Comparison of ENCODE assay signal across 8 cellular contexts in the genomic region with DNA sequence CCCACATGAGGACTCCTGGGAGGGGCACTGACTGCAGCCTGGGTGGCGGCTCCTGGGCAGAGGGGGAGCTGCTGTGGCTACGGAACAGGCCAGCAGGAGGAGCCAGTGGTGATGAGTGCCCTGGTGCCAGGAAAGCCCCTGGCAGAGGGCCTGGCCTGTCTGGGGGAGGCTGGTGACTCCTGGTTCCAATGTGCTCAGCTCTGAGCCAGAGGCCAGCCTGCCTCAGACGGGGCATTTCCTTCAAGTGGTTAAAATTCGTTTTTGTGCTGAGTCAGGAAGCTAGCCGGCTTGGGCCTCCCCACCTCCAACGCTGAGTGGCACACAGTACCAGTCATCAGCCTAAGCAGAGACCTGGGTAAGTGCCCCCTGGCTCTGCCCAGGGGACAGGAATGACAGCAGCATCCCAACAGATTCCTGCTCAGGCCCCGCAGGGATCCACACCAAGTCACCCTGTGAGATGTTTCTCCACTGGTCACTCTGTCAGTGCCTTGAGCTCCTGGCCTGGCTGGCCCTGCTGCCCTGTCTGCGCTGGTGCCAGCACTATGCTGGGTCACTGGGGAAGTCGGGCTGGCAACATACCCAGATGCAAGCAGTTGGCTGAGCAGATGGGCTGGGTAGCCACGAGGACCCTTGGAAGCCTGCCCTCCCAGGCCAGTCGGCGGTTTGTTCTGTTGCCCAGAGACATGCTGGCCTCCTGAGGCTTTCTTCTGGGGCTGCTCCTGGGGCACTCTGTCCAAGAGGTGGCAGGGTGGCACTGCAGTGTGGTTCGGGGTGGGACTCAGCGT. TPM values are rescaled to one million over a fixed set of nuclear protein-coding genes. Genes with fewer than 3 reads are reported as not detected.
DNase-seq lines count a peak whose midpoint lies in the region; ATAC-seq and TF ChIP-seq lines count a peak whose summit lies in the region.

No MANE protein-coding gene starts in this region.

- no peak overlapping the region for H3K4me3 Mint-ChIP-seq in activated T-cell treated with anti-CD3 and anti-CD28 coated beads, Interleukin-2, amount 50 U/mL, for 24 hours
- no peak overlapping the region for H3K4me3 Mint-ChIP-seq in neural progenitor cell

- H3K27ac Mint-ChIP-seq in activated T-cell treated with anti-CD3 and anti-CD28 coated beads, Interleukin-2, amount 50 U/mL, for 24 hours = no peak overlapping the region
- H3K27ac Mint-ChIP-seq in neural progenitor cell = no peak overlapping the region

- TF ChIP-seq CTCF in fibroblast of lung (conservative IDR thresholded peaks at IDR 0.05 in 1 of 2, IDR thresholded peaks at IDR 0.05 in 1 of 2; ENCODE audit: low read depth in 1 of 2, low read length in 2 of 2) = peak; percentile 40 to 53
- peak; percentile 47 for TF ChIP-seq CTCF in neural progenitor cell (IDR thresholded peaks at IDR 0.05)

- H3K4me3 ChIP-seq in fibroblast of lung (replicated peaks in 1 of 4; ENCODE audit: control extremely low read depth in 1 of 4, insufficient read depth in 1 of 4, low read depth in 3 of 4, low read length in 4 of 4) (no peak overlapping the region), neural progenitor cell (no peak overlapping the region)

- ATAC-seq in HG02623 (IDR thresholded peaks at IDR 0.05; ENCODE audit: unreplicated experiment) = no peak

- no peaks in the 10 kb centered on the region for H3K36me3 ChIP-seq in fibroblast of lung (ENCODE audit: control insufficient read depth, insufficient read depth, low read length)
- no peaks in the 10 kb centered on the region for H3K36me3 ChIP-seq in neural progenitor cell

- no peaks in the 10 kb centered on the region for H3K9me3 Mint-ChIP-seq in activated T-cell treated with anti-CD3 and anti-CD28 coated beads, Interleukin-2, amount 50 U/mL, for 24 hours
- peaks cover 2% of the 10 kb centered on the region for H3K9me3 Mint-ChIP-seq in neural progenitor cell

- H3K9me3 ChIP-seq in fibroblast of lung (ENCODE audit: control insufficient read depth, insufficient read depth, low read depth, low read length) (no peaks in the 10 kb centered on the region), neural progenitor cell (ENCODE audit: low read depth) (no peaks in the 10 kb centered on the region)

- peaks cover 2% of the 10 kb centered on the region for H3K27me3 ChIP-seq in fibroblast of lung (ENCODE audit: control insufficient read depth, insufficient read depth, low read length)
- peaks cover 13% of the 10 kb centered on the region for H3K27me3 ChIP-seq in neural progenitor cell

- H3K4me1 Mint-ChIP-seq in activated T-cell treated with anti-CD3 and anti-CD28 coated beads, Interleukin-2, amount 50 U/mL, for 24 hours (ENCODE audit: low read depth) = peaks cover 4% of the 10 kb centered on the region
- peaks cover 21% of the 10 kb centered on the region for H3K4me1 Mint-ChIP-seq in neural progenitor cell

- peaks cover 3% of the 10 kb centered on the region for H3F3A ChIP-seq in neural progenitor cell (ENCODE audit: low read depth)

- no peaks in the 10 kb centered on the region for H3K79me2 ChIP-seq in fibroblast of lung (ENCODE audit: control insufficient read depth, insufficient read depth, low read length)
- no peaks in the 10 kb centered on the region for H3K79me2 ChIP-seq in neural progenitor cell (ENCODE audit: low read depth)

- H3K9ac ChIP-seq in fibroblast of lung (ENCODE audit: insufficient read depth, low read length) (no peak overlapping the region), neural progenitor cell (no peak overlapping the region)

- H4K20me1 ChIP-seq in fibroblast of lung (ENCODE audit: control insufficient read depth, extremely low read depth, insufficient read depth, low read length) (no peaks in the 10 kb centered on the region), neural progenitor cell (ENCODE audit: low read depth) (no peaks in the 10 kb centered on the region)

- H2AFZ ChIP-seq in fibroblast of lung (ENCODE audit: low read length) = no peak overlapping the region
- no peak overlapping the region for H2AFZ ChIP-seq in neural progenitor cell (replicated peaks)

- H3K27me3 Mint-ChIP-seq in activated T-cell treated with anti-CD3 and anti-CD28 coated beads, Interleukin-2, amount 50 U/mL, for 24 hours = no peaks in the 10 kb centered on the region
- peaks cover 15% of the 10 kb centered on the region for H3K27me3 Mint-ChIP-seq in neural progenitor cell (ENCODE audit: insufficient read depth, low read depth)

- H3K4me1 ChIP-seq in fibroblast of lung (ENCODE audit: control insufficient read depth, extremely low read depth, insufficient read depth, low read length) (peaks cover 7% of the 10 kb centered on the region), neural progenitor cell (no peaks in the 10 kb centered on the region)

- DNase-seq in DMS53 (lab: John Stamatoyannopoulos, UW) (peak; percentile 10), DMS53 treated with DMSO at 0.1 percent for 48 hours (lab: John Stamatoyannopoulos, UW; ENCODE audit: unreplicated experiment) (no peak), HUDEP-2 (lab: John Stamatoyannopoulos, UW; ENCODE audit: unreplicated experiment in 76 of 76) (peak in 71 of 76 experiments; percentile 16 to 87 (median 69)), fibroblast of lung (ENCODE audit: low read depth in 2 of 2) (peak; percentile 50 to 60), neural progenitor cell (ENCODE audit: low spot score) (peak; percentile 42), GDM1 (lab: John Stamatoyannopoulos, UW) (no peak)
- DNase-seq in activated T-cell treated with anti-CD3 and anti-CD28 coated beads, Interleukin-2, amount 50 U/mL, for 24 hours = peak; percentile 46

- H3K27ac ChIP-seq in fibroblast of lung (ENCODE audit: insufficient read depth, low read length) (no peak overlapping the region), neural progenitor cell (no peak overlapping the region)

- no peaks in the 10 kb centered on the region for H3K36me3 Mint-ChIP-seq in activated T-cell treated with anti-CD3 and anti-CD28 coated beads, Interleukin-2, amount 50 U/mL, for 24 hours (ENCODE audit: low read depth)
- H3K36me3 Mint-ChIP-seq in neural progenitor cell = no peaks in the 10 kb centered on the region

- H3K4me2 ChIP-seq in fibroblast of lung (ENCODE audit: extremely low read depth, insufficient read depth, low read length) (no peak overlapping the region), neural progenitor cell (no peak overlapping the region)

RNA-seq across cellular contexts. Expression of gene KLF11, which starts 7.1 kb away (rescaled TPM):
- total RNA-seq in fibroblast of lung (6.8 and 7.7 TPM in 2 replicates), neural progenitor cell (ENCODE audit: low replicate concordance) (9.6 and 9.7 TPM in 2 replicates)
- 5.9 and 6.3 TPM in 2 replicates for polyA plus RNA-seq in fibroblast of lung
- 3.3 and 4.0 TPM in 2 replicates for polyA plus RNA-seq in fibroblast of lung (2012)
- 26.0 and 26.9 TPM in 2 replicates for polyA minus RNA-seq in fibroblast of lung (ENCODE audit: low replicate concordance)

RNA-seq across cellular contexts. Expression of gene CYS1, which starts 43.9 kb away (rescaled TPM):
- total RNA-seq in fibroblast of lung (1.5 and 5.1 TPM in 2 replicates), neural progenitor cell (ENCODE audit: low replicate concordance) (0.56 TPM in 1 of 2 replicates, not detected in the other)
- 0.31 and 0.37 TPM in 2 replicates for polyA plus RNA-seq in fibroblast of lung
- polyA plus RNA-seq in fibroblast of lung (2012) = 0.65 and 0.92 TPM in 2 replicates
- 0.39 TPM in 1 of 2 replicates, not detected in the other for polyA minus RNA-seq in fibroblast of lung (ENCODE audit: low replicate concordance)

Comparison
In these comparisons a context has a peak if more than half of its experiments do, and no peak if none do; other contexts are left out.
1. DNase-seq: peak in DMS53 (single experiment), HUDEP-2 (71 of 76), activated T-cell treated with anti-CD3 and anti-CD28 coated beads, Interleukin-2, amount 50 U/mL, for 24 hours (single experiment), fibroblast of lung (2 of 2) and neural progenitor cell (single experiment); none in DMS53 treated with DMSO at 0.1 percent for 48 hours (single experiment) and GDM1 (single experiment).